Comparison of ENCODE assay signal across 9 cellular contexts in genomic region chr10:110634527-110635209, GRCh38. TPM values are rescaled to one million over a fixed set of nuclear protein-coding genes. Genes with fewer than 3 reads are reported as not detected.
DNase-seq lines count a peak whose midpoint lies in the region; ATAC-seq, FAIRE-seq and TF ChIP-seq lines count a peak whose summit lies in the region.
"Had no signal": no experiment of that assay in that cellular context is flagged by ENCODE, and none has a peak within 500 bp of the region (broad histone marks: within the 10 kb centered on the region; RNA-seq: fewer than 3 reads in every experiment).

No MANE protein-coding gene starts in this region.

- H3K4me1 ChIP-seq in A549 (peaks cover 46% of the 10 kb centered on the region), OCI-LY1 (ENCODE audit: insufficient read depth, low read length, severe bottlenecking) (peaks cover 52% of the 10 kb centered on the region), left ventricle myocardium inferior (peaks cover 47% of the 10 kb centered on the region)

- no peaks in the 10 kb centered on the region for H3K9me2 ChIP-seq in OCI-LY1 (ENCODE audit: low read depth, low read length)

- no peaks in the 10 kb centered on the region for H3K79me2 ChIP-seq in OCI-LY1 (ENCODE audit: insufficient read depth, low read length)

- 0 out of 2 replicates have a peak overlapping the region, but pooled peaks have one; percentile 61 for H2AFZ ChIP-seq in OCI-LY1 (ENCODE audit: low read length)

- ATAC-seq in A549: no peak
- ATAC-seq in HG03378 (IDR thresholded peaks at IDR 0.05; ENCODE audit: unreplicated experiment): no peak

- TF ChIP-seq POLR2A in A549 (IDR thresholded peaks at IDR 0.05; ENCODE audit: low read length): no peak

- H3K27ac ChIP-seq in A549 (peak overlapping the region; percentile 9 to 19; a peak in 2 of 6 replicates), OCI-LY1 (ENCODE audit: low read depth, low read length, poor library complexity, severe bottlenecking) (peak overlapping the region; percentile 58), left ventricle myocardium inferior (replicated peaks) (peak overlapping the region; percentile 87)

- no peak for TF ChIP-seq CTCF in A549 (IDR thresholded peaks at IDR 0.05)
- TF ChIP-seq CTCF in OCI-LY1 (IDR thresholded peaks at IDR 0.05; ENCODE audit: low read length): no peak
- TF ChIP-seq CTCF in left ventricle myocardium inferior (IDR thresholded peaks at IDR 0.05; ENCODE audit: borderline replicate concordance): no peak

- CTCF ChIA-PET in A549 (lab: Yijun Ruan, JAX): interaction anchor here (1.4 kb wide), 1 partner anchor 40 kb away, joined by 4 read pairs; no protein-coding TSS in a partner anchor

- intact Hi-C loops in left ventricle myocardium inferior (cut with micrococcal nuclease): no loop called here

- POLR2A ChIA-PET in A549 (lab: Yijun Ruan, JAX): no interaction called here

- H4K20me1 ChIP-seq in OCI-LY1 (ENCODE audit: insufficient read depth, low read length): no peaks in the 10 kb centered on the region

- DNase-seq in A549 (ENCODE audit: low read depth in 1 of 2, low spot score in 1 of 2) (no peak), HT1080 (ENCODE audit: low read depth) (peak; percentile 19), left ventricle myocardium inferior (peak; percentile 77), kidney glomerular epithelial cell (lab: John Stamatoyannopoulos, UW) (no peak), COLO829 (ENCODE audit: low spot score) (no peak)
- DNase-seq in stimulated activated CD4-positive, alpha-beta T cell treated with anti-CD3 and anti-CD28 coated beads, Interleukin-2, amount 100 ng/mL, for 24 hours: no peak
- DNase-seq: OCI-M1 had no signal

- 65% methylated on average over 9 of the region's 9 CpGs for WGBS in A549 (ENCODE audit: missing lambda C conversion rate)

- H3K27me3 ChIP-seq in OCI-LY1 (ENCODE audit: insufficient read depth, low read length) (no peaks in the 10 kb centered on the region), left ventricle myocardium inferior (ENCODE audit: low read depth) (no peaks in the 10 kb centered on the region)

- peak; percentile 67 for FAIRE-seq in A549 (lab: Jason Lieb, UNC)

- no peak for TF ChIP-seq EP300 in A549 (IDR thresholded peaks at IDR 0.05)

- peak overlapping the region; percentile 43 for H3K9ac ChIP-seq in OCI-LY1 (ENCODE audit: low read length)

- no peak overlapping the region for H3K4me2 ChIP-seq in A549
- H3K4me2 ChIP-seq in OCI-LY1 (ENCODE audit: low read length): peak overlapping the region; percentile 63

- no peaks in the 10 kb centered on the region for H3F3A ChIP-seq in OCI-LY1 (ENCODE audit: insufficient read depth, low read length)

- H3K9me3 ChIP-seq in A549 (no peaks in the 10 kb centered on the region), OCI-LY1 (ENCODE audit: low read length) (no peaks in the 10 kb centered on the region), left ventricle myocardium inferior (replicated peaks) (no peaks in the 10 kb centered on the region)

- no peaks in the 10 kb centered on the region for H3K36me3 ChIP-seq in OCI-LY1 (ENCODE audit: insufficient read depth, low read length)
- H3K36me3 ChIP-seq in left ventricle myocardium inferior: no peaks in the 10 kb centered on the region

- H3K4me3 ChIP-seq in A549: no peak overlapping the region
- peak overlapping the region; percentile 15 for H3K4me3 ChIP-seq in OCI-LY1 (ENCODE audit: low read depth, low read length, poor library complexity, severe bottlenecking)
- H3K4me3 ChIP-seq in left ventricle myocardium inferior: no peak overlapping the region

- TF ChIP-seq RAD21 in A549 (conservative IDR thresholded peaks at IDR 0.05 in 1 of 2, IDR thresholded peaks at IDR 0.05 in 1 of 2): no peak

TF ChIP-seq in A549, 52 proteins besides CTCF, POLR2A, EP300 and RAD21:
- TF ChIP-seq USF2 (IDR thresholded peaks at IDR 0.05): no peak

RNA-seq across cellular contexts. Expression of gene RBM20, which starts 9.5 kb away (rescaled TPM):
- polyA plus RNA-seq in A549 (2011; rRNA removed): 1.5 and 2.0 TPM in 2 replicates
- polyA plus RNA-seq in A549 (2012; cell fraction: cytosol; rRNA removed): 0.34 and 0.44 TPM in 2 replicates
- 2.1 and 2.6 TPM in 2 replicates for polyA plus RNA-seq in A549 (2012; cell fraction: nucleus; rRNA removed)
- 1.7 to 2.0 TPM (median 1.8 TPM) in 3 replicates for polyA plus RNA-seq in A549 (2017; fragmentation: RNase III; extraction: RNeasy Plus Mini Kit Qiagen cat#74134 plus additional on column Dnase treatment)
- 3.6 and 3.7 TPM in 2 replicates for polyA minus RNA-seq in A549 (2011; rRNA and poly(A)+ RNA removed)
- 0.27 and 0.40 TPM in 2 replicates for total RNA-seq in HT1080 (2014; rRNA removed; shearing (Covaris generic))
- polyA plus RNA-seq in HT1080 (2015; cell fraction: cytosol; rRNA removed): 0.19 and 0.66 TPM in 2 replicates
- 0.57 and 1.2 TPM in 2 replicates for polyA plus RNA-seq in HT1080 (2015; cell fraction: nucleus; rRNA removed)
- 101 TPM for total RNA-seq in left ventricle myocardium inferior

Comparison
In these comparisons a context has a peak if more than half of its experiments do, and no peak if none do; other contexts are left out.
1. DNase-seq: peak in HT1080 (single experiment) and left ventricle myocardium inferior (single experiment); none in A549 (0 of 2), stimulated activated CD4-positive, alpha-beta T cell treated with anti-CD3 and anti-CD28 coated beads, Interleukin-2, amount 100 ng/mL, for 24 hours (0 of 2), kidney glomerular epithelial cell (single experiment) and COLO829 (single experiment).
2. H3K27ac ChIP-seq: peak in every context shown above with its lines; median percentile 87 in left ventricle myocardium inferior; 58 in OCI-LY1; 14 in A549.
3. RNA of gene RBM20, which starts 9.5 kb away (total RNA-seq): 101 TPM in left ventricle myocardium inferior (single experiment); 0.27 to 0.40 TPM in HT1080; every median in the first group is over 10 times any median in the second.